Comparison of ENCODE assay signal across 12 cellular contexts in genomic region chr18:78720456-78721250, GRCh38.
"Had no signal": no experiment of that assay in that cellular context is flagged by ENCODE, and none has a peak within 500 bp of the region (broad histone marks: within the 10 kb centered on the region; RNA-seq: fewer than 3 reads in every experiment).

No MANE protein-coding gene starts in this region.

- H3K4me3 Mint-ChIP-seq: activated CD4-positive, alpha-beta memory T cell treated with anti-CD3 and anti-CD28 coated beads for 36 hours; activated naive CD8-positive, alpha-beta T cell treated with anti-CD3 and anti-CD28 coated beads for 36 hours; activated T-cell treated with anti-CD3 and anti-CD28 coated beads, Interleukin-2, amount 50 U/mL, for 4 hours; natural killer cell had no signal

- H3K27ac Mint-ChIP-seq: activated CD4-positive, alpha-beta memory T cell treated with anti-CD3 and anti-CD28 coated beads for 36 hours; activated naive CD8-positive, alpha-beta T cell treated with anti-CD3 and anti-CD28 coated beads for 36 hours; natural killer cell had no signal

- H3K9me3 ChIP-seq: breast epithelium, colonic mucosa, heart left ventricle, stomach had no signal

- H3K4me3 ChIP-seq: breast epithelium, colonic mucosa, heart left ventricle, stomach had no signal

- H3K27ac ChIP-seq: breast epithelium, colonic mucosa, heart left ventricle, stomach had no signal

- DNase-seq: activated CD4-positive, alpha-beta memory T cell treated with anti-CD3 and anti-CD28 coated beads for 36 hours; activated CD4-positive, alpha-beta T cell treated with anti-CD3 and anti-CD28 coated beads for 1 hour; activated gamma-delta T cell treated with Interleukin-2 at 50 U/mL for 16 hours; activated naive CD8-positive, alpha-beta T cell treated with anti-CD3 and anti-CD28 coated beads for 36 hours; activated T-cell treated with anti-CD3 and anti-CD28 coated beads, Interleukin-2, amount 50 U/mL, for 4 hours; colonic mucosa; heart left ventricle; natural killer cell; stimulated activated CD4-positive, alpha-beta T cell treated with anti-CD3 and anti-CD28 coated beads, Interleukin-4, amount 100 ng/mL, for 4 hours; stomach; SW 1271 had no signal

- H3K4me1 Mint-ChIP-seq: natural killer cell had no signal

- H3K4me1 ChIP-seq: breast epithelium, colonic mucosa, heart left ventricle had no signal

- ATAC-seq: activated T-cell treated with anti-CD3 and anti-CD28 coated beads, Interleukin-2, amount 50 U/mL, for 4 hours; heart left ventricle; natural killer cell had no signal

- H3K36me3 Mint-ChIP-seq: activated CD4-positive, alpha-beta memory T cell treated with anti-CD3 and anti-CD28 coated beads for 36 hours; activated naive CD8-positive, alpha-beta T cell treated with anti-CD3 and anti-CD28 coated beads for 36 hours; natural killer cell had no signal

- H3K36me3 ChIP-seq: breast epithelium, colonic mucosa, heart left ventricle, stomach had no signal

- H3K27me3 ChIP-seq: colonic mucosa had no signal

- H3K9me3 Mint-ChIP-seq: activated CD4-positive, alpha-beta memory T cell treated with anti-CD3 and anti-CD28 coated beads for 36 hours; activated naive CD8-positive, alpha-beta T cell treated with anti-CD3 and anti-CD28 coated beads for 36 hours; activated T-cell treated with anti-CD3 and anti-CD28 coated beads, Interleukin-2, amount 50 U/mL, for 4 hours; natural killer cell had no signal
